In the genomic region with DNA sequence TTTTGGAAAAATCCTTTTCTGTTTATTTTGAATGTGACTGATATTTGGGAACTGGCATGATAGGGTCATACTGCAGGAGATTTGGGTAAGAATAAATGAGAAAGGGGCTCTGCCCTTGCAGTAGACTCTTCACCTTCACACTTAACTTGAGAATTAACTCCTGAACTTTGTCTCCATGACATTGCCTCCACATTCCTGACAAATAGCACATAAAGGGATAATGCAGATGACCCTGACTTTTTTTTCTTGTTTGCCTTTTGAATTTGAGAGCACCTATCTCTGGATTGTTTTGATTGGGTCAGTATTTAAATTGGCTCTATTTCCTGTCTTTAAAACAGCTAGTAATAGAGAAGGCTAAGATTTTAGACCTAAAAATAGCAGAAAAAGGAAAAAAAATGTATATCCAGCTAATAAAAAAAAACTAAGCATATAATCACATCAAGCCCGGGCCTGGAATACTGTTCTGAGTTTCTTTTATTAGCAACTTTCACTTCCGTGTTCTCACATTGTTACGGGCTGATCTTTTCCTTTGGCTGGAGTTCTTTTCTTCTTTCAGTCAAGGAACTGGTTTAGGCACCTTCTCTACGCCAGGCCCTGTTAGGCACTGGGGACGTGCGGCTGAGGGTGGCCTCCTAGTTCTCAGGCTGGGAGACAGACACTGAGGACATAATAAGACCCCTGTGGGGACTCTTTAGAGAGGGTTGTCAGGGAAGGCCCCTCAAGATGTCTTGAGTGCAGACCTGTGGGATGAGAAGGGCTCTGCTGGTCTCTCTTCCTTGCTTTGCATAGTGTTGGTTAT, we compare ENCODE assay signal across 11 cellular contexts. TPM values are rescaled to one million over a fixed set of nuclear protein-coding genes. Genes with fewer than 3 reads are reported as not detected.
DNase-seq lines count a peak whose midpoint lies in the region; ATAC-seq and TF ChIP-seq lines count a peak whose summit lies in the region.
"Had no signal": no experiment of that assay in that cellular context is flagged by ENCODE, and none has a peak within 500 bp of the region (broad histone marks: within the 10 kb centered on the region; RNA-seq: fewer than 3 reads in every experiment).

No MANE protein-coding gene starts in this region.

- TF ChIP-seq CTCF in HFFc6 (IDR thresholded peaks at IDR 0.05) (no peak), chondrocyte (IDR thresholded peaks at IDR 0.05) (no peak), right lobe of liver (IDR thresholded peaks at IDR 0.05) (no peak), smooth muscle cell (IDR thresholded peaks at IDR 0.05; ENCODE audit: borderline replicate concordance, insufficient read depth, poor library complexity, severe bottlenecking) (no peak)

- H3K9ac ChIP-seq in smooth muscle cell (ENCODE audit: low read depth), result no peak overlapping the region

- H2AFZ ChIP-seq in smooth muscle cell (ENCODE audit: low read depth), result peak overlapping the region; percentile 3

- H3K27ac Mint-ChIP-seq in HFFc6 (peak overlapping the region; percentile 88), chondrocyte (ENCODE audit: unreplicated experiment) (peak overlapping the region; percentile 98)
- H3K27ac Mint-ChIP-seq: activated naive CD8-positive, alpha-beta T cell treated with anti-CD3 and anti-CD28 coated beads for 36 hours had no signal

- H3K27me3 Mint-ChIP-seq in HFFc6 (ENCODE audit: insufficient read depth) (peaks cover under 1% of the 10 kb centered on the region; the same call in 1 of the 2 replicates), chondrocyte (ENCODE audit: low read depth) (no peaks in the 10 kb centered on the region)
- H3K27me3 Mint-ChIP-seq: activated naive CD8-positive, alpha-beta T cell treated with anti-CD3 and anti-CD28 coated beads for 36 hours had no signal

- H3F3A ChIP-seq in smooth muscle cell (ENCODE audit: low read depth), result no peaks in the 10 kb centered on the region

- WGBS in right lobe of liver (ENCODE audit: insufficient coverage, low coverage, low lambda C conversion rate, missing lambda C conversion rate), result 40% methylated on average over 5 of the region's 6 CpGs
- WGBS in smooth muscle cell (ENCODE audit: low lambda C conversion rate), result 62% methylated on average over 6 of the region's 6 CpGs

- H3K4me3 Mint-ChIP-seq in HFFc6 (peak overlapping the region; percentile 60), chondrocyte (ENCODE audit: unreplicated experiment) (peak overlapping the region; percentile 33)
- H3K4me3 Mint-ChIP-seq: activated naive CD8-positive, alpha-beta T cell treated with anti-CD3 and anti-CD28 coated beads for 36 hours had no signal

- H3K27me3 ChIP-seq in right lobe of liver (no peaks in the 10 kb centered on the region), smooth muscle cell (ENCODE audit: low read depth) (no peaks in the 10 kb centered on the region)

- H3K4me3 ChIP-seq in right lobe of liver (no peak overlapping the region), smooth muscle cell (no peak overlapping the region)

- H3K4me2 ChIP-seq in smooth muscle cell, result no peak overlapping the region

- intact Hi-C loops in right lobe of liver (cut with DNase I), result no loop called here

- no peak for DNase-seq in HFFc6
- no peak for DNase-seq in chondrocyte (ENCODE audit: low spot score)
- no peak for DNase-seq in right lobe of liver
- no peak for DNase-seq in smooth muscle cell (lab: John Stamatoyannopoulos, UW; ENCODE audit: unreplicated experiment)
- DNase-seq in activated CD4-positive, CD25-positive, alpha-beta regulatory T cell treated with anti-CD3 and anti-CD28 coated beads, Interleukin-2, amount 50 U/mL, for 72 hours, result no peak
- no peak for DNase-seq in T-helper 2 cell
- DNase-seq: activated CD4-positive, alpha-beta T cell treated with anti-CD3 and anti-CD28 coated beads, Interleukin-2, amount 50 U/mL, for 1 hour; activated naive CD8-positive, alpha-beta T cell treated with anti-CD3 and anti-CD28 coated beads for 36 hours; stimulated activated CD4-positive, alpha-beta T cell treated with anti-CD3 and anti-CD28 coated beads, Interleukin-4, amount 100 ng/mL, for 24 hours had no signal

- no peaks in the 10 kb centered on the region for H3K79me2 ChIP-seq in smooth muscle cell (ENCODE audit: low read depth)

- peaks cover 0 to 26% (median 12%) of the 10 kb centered on the region in 4 donors for H3K4me1 ChIP-seq in right lobe of liver
- no peaks in the 10 kb centered on the region for H3K4me1 ChIP-seq in smooth muscle cell (ENCODE audit: low read depth)

- H3K36me3 ChIP-seq in right lobe of liver, result no peaks in the 10 kb centered on the region
- no peaks in the 10 kb centered on the region for H3K36me3 ChIP-seq in smooth muscle cell (ENCODE audit: low read depth)

- ATAC-seq in right lobe of liver (peak; percentile 49 to 63 (median 60)), HG03135 (IDR thresholded peaks at IDR 0.05; ENCODE audit: unreplicated experiment) (no peak), HG02973 (IDR thresholded peaks at IDR 0.05; ENCODE audit: unreplicated experiment) (no peak)

- no peaks in the 10 kb centered on the region for H3K9me3 ChIP-seq in right lobe of liver
- H3K9me3 ChIP-seq in smooth muscle cell (replicated peaks; ENCODE audit: low read depth), result no peaks in the 10 kb centered on the region

- H3K27ac ChIP-seq in right lobe of liver, result peak overlapping the region in 2 of 3 donors; percentile 48 to 59
- no peak overlapping the region for H3K27ac ChIP-seq in smooth muscle cell (ENCODE audit: low read depth)

- H4K20me1 ChIP-seq in smooth muscle cell (ENCODE audit: low read depth), result no peaks in the 10 kb centered on the region

- no peak for TF ChIP-seq POLR2A in right lobe of liver (IDR thresholded peaks at IDR 0.05)

- H3K36me3 Mint-ChIP-seq in HFFc6 (ENCODE audit: low read depth) (no peaks in the 10 kb centered on the region), chondrocyte (ENCODE audit: low read depth) (peaks cover 1% of the 10 kb centered on the region)
- H3K36me3 Mint-ChIP-seq: activated naive CD8-positive, alpha-beta T cell treated with anti-CD3 and anti-CD28 coated beads for 36 hours had no signal

- H3K9me3 Mint-ChIP-seq in HFFc6 (no peaks in the 10 kb centered on the region), chondrocyte (ENCODE audit: low read depth) (no peaks in the 10 kb centered on the region)
- H3K9me3 Mint-ChIP-seq: activated naive CD8-positive, alpha-beta T cell treated with anti-CD3 and anti-CD28 coated beads for 36 hours had no signal

- H3K4me1 Mint-ChIP-seq in HFFc6 (ENCODE audit: low read depth) (peaks cover 34% of the 10 kb centered on the region), chondrocyte (ENCODE audit: low read depth) (peaks cover 57% of the 10 kb centered on the region)
- H3K4me1 Mint-ChIP-seq: activated naive CD8-positive, alpha-beta T cell treated with anti-CD3 and anti-CD28 coated beads for 36 hours had no signal

RNA-seq across cellular contexts. Expression of a gene that starts 53.1 kb away (rescaled TPM):
- 10 to 100 TPM; 43.1 to 53.6 (median 47.2) TPM for total RNA-seq in HFFc6 (2021; fragmentation: NEBNext Ultra II Directional; extraction: Animal tissue kit (Norgen Biotek cat#: 25700))
- total RNA-seq in chondrocyte (45.9 to 51.0 TPM (median 48.4 TPM) in 3 replicates), right lobe of liver (10 to 100 TPM; 31.4 to 47.6 (median 43.2) TPM), smooth muscle cell (22.9 and 23.5 TPM in 2 replicates)
- polyA plus RNA-seq in smooth muscle cell, result 10.7 and 18.3 TPM in 2 replicates

Comparison
In these comparisons a context has a peak if more than half of its experiments do, and no peak if none do; other contexts are left out.
1. ATAC-seq: peak in right lobe of liver (4 of 4); none in HG03135 (single experiment) and HG02973 (single experiment).